1 cellular context compared by ENCODE assay signal in the genomic region with DNA sequence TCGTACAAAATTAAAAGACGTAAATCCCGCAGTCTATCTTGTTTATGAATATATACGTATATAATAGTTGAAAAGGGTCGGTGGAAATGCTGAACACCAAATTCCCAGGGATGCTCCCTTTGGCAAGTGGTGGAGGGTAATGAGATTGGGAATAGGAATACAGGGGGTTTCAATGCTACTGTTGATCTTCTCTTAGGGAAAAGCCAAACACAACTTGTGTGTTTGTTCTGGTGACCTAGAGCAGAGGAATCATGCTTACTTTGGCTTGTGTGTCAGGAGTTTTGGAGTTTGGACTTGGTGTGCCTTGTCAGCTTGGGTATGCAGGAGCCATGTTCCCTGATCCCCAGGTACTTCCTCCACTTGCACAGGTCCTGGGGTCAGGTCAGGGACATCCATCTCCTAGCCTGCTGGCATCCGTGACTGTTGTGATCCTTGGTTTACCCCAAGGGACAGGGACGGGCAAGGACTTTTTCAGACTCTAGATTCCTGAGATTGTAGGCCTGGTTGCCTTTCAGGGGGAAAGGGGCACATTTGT.
TF ChIP-seq lines count a peak whose summit lies in the region.

No MANE protein-coding gene starts in this region.

TF ChIP-seq in HepG2, 621 proteins besides CTCF, POLR2A, EP300 and RAD21 (continued from another document and continues in another):
- TF ChIP-seq, protein P1, sequence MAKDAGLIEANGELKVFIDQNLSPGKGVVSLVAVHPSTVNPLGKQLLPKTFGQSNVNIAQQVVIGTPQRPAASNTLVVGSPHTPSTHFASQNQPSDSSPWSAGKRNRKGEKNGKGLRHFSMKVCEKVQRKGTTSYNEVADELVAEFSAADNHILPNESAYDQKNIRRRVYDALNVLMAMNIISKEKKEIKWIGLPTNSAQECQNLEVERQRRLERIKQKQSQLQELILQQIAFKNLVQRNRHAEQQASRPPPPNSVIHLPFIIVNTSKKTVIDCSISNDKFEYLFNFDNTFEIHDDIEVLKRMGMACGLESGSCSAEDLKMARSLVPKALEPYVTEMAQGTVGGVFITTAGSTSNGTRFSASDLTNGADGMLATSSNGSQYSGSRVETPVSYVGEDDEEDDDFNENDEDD (CRISPR knock-in tag; IDR thresholded peaks at IDR 0.05; ENCODE audit: borderline replicate concordance): no peak
- TF ChIP-seq WIZ (CRISPR knock-in tag; IDR thresholded peaks at IDR 0.05) (0 out of 2 replicates have a peak, but pooled peaks have one; percentile 58), ZNF232 (CRISPR knock-in tag; IDR thresholded peaks at IDR 0.05; ENCODE audit: borderline replicate concordance) (no peak), ZBTB38 (CRISPR knock-in tag; IDR thresholded peaks at IDR 0.05) (peak; percentile 63), ZNF773 (CRISPR knock-in tag; IDR thresholded peaks at IDR 0.05; ENCODE audit: borderline replicate concordance) (no peak), CENPX (CRISPR knock-in tag; IDR thresholded peaks at IDR 0.05) (no peak), ZNF17 (CRISPR knock-in tag; IDR thresholded peaks at IDR 0.05) (no peak), ZBTB7B (CRISPR knock-in tag; IDR thresholded peaks at IDR 0.05) (peak; percentile 56; the same call in 1 of the 2 replicates), ZNF225 (CRISPR knock-in tag; IDR thresholded peaks at IDR 0.05) (no peak), ZNF138 (CRISPR knock-in tag; IDR thresholded peaks at IDR 0.05; ENCODE audit: low read depth) (no peak), ZBTB3 (CRISPR knock-in tag; IDR thresholded peaks at IDR 0.05; ENCODE audit: borderline replicate concordance, low read depth) (no peak), U2AF1 (optimal IDR thresholded peaks at IDR 0.05; ENCODE audit: low read depth, low read length) (no peak), ZNF24 (IDR thresholded peaks at IDR 0.05) (no peak), HOXA7 (CRISPR knock-in tag; IDR thresholded peaks at IDR 0.05) (no peak), KMT2B (CRISPR knock-in tag; IDR thresholded peaks at IDR 0.05) (no peak), KLF15 (CRISPR knock-in tag; IDR thresholded peaks at IDR 0.05; ENCODE audit: borderline replicate concordance) (no peak), POGZ (CRISPR knock-in tag; IDR thresholded peaks at IDR 0.05) (peak; percentile 94), KDM1A (CRISPR knock-in tag; IDR thresholded peaks at IDR 0.05) (0 out of 2 replicates have a peak, but pooled peaks have one; percentile 21), MAF1 (CRISPR knock-in tag; IDR thresholded peaks at IDR 0.05; ENCODE audit: borderline replicate concordance) (no peak), TEAD3 (CRISPR knock-in tag; optimal IDR thresholded peaks at IDR 0.05; ENCODE audit: borderline replicate concordance) (peak; percentile 95), NCOA5 (CRISPR knock-in tag; IDR thresholded peaks at IDR 0.05) (no peak), TBL1XR1 (IDR thresholded peaks at IDR 0.05; ENCODE audit: borderline replicate concordance, low read length, partially characterized antibody) (no peak)
- TF ChIP-seq, protein P2, sequence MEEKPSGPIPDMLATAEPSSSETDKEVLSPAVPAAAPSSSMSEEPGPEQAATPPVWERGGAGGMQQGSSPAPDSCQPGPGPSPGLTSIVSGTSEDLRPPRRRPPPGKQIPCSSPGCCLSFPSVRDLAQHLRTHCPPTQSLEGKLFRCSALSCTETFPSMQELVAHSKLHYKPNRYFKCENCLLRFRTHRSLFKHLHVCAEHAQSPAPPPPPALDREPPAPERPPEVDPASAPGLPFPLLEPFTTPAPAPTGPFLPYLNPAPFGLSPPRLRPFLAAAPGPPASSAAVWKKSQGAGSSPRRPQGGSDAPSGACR (CRISPR knock-in tag; IDR thresholded peaks at IDR 0.05): no peak; the same call in none of the 2 replicates
- TF ChIP-seq, protein P3, sequence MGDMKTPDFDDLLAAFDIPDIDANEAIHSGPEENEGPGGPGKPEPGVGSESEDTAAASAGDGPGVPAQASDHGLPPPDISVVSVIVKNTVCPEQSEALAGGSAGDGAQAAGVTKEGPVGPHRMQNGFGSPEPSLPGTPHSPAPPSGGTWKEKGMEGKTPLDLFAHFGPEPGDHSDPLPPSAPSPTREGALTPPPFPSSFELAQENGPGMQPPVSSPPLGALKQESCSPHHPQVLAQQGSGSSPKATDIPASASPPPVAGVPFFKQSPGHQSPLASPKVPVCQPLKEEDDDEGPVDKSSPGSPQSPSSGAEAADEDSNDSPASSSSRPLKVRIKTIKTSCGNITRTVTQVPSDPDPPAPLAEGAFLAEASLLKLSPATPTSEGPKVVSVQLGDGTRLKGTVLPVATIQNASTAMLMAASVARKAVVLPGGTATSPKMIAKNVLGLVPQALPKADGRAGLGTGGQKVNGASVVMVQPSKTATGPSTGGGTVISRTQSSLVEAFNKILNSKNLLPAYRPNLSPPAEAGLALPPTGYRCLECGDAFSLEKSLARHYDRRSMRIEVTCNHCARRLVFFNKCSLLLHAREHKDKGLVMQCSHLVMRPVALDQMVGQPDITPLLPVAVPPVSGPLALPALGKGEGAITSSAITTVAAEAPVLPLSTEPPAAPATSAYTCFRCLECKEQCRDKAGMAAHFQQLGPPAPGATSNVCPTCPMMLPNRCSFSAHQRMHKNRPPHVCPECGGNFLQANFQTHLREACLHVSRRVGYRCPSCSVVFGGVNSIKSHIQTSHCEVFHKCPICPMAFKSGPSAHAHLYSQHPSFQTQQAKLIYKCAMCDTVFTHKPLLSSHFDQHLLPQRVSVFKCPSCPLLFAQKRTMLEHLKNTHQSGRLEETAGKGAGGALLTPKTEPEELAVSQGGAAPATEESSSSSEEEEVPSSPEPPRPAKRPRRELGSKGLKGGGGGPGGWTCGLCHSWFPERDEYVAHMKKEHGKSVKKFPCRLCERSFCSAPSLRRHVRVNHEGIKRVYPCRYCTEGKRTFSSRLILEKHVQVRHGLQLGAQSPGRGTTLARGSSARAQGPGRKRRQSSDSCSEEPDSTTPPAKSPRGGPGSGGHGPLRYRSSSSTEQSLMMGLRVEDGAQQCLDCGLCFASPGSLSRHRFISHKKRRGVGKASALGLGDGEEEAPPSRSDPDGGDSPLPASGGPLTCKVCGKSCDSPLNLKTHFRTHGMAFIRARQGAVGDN (CRISPR knock-in tag; IDR thresholded peaks at IDR 0.05): peak; percentile 47; the same call in 1 of the 2 replicates
- TF ChIP-seq, protein P4, sequence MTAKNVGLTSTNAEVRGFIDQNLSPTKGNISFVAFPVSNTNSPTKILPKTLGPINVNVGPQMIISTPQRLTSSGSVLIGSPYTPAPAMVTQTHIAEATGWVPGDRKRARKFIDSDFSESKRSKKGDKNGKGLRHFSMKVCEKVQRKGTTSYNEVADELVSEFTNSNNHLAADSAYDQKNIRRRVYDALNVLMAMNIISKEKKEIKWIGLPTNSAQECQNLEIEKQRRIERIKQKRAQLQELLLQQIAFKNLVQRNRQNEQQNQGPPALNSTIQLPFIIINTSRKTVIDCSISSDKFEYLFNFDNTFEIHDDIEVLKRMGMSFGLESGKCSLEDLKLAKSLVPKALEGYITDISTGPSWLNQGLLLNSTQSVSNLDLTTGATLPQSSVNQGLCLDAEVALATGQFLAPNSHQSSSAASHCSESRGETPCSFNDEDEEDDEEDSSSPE (CRISPR knock-in tag; IDR thresholded peaks at IDR 0.05): no peak
- TF ChIP-seq, protein P5, sequence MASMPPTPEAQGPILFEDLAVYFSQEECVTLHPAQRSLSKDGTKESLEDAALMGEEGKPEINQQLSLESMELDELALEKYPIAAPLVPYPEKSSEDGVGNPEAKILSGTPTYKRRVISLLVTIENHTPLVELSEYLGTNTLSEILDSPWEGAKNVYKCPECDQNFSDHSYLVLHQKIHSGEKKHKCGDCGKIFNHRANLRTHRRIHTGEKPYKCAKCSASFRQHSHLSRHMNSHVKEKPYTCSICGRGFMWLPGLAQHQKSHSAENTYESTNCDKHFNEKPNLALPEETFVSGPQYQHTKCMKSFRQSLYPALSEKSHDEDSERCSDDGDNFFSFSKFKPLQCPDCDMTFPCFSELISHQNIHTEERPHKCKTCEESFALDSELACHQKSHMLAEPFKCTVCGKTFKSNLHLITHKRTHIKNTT (CRISPR knock-in tag; IDR thresholded peaks at IDR 0.05): no peak
- TF ChIP-seq, protein P6, sequence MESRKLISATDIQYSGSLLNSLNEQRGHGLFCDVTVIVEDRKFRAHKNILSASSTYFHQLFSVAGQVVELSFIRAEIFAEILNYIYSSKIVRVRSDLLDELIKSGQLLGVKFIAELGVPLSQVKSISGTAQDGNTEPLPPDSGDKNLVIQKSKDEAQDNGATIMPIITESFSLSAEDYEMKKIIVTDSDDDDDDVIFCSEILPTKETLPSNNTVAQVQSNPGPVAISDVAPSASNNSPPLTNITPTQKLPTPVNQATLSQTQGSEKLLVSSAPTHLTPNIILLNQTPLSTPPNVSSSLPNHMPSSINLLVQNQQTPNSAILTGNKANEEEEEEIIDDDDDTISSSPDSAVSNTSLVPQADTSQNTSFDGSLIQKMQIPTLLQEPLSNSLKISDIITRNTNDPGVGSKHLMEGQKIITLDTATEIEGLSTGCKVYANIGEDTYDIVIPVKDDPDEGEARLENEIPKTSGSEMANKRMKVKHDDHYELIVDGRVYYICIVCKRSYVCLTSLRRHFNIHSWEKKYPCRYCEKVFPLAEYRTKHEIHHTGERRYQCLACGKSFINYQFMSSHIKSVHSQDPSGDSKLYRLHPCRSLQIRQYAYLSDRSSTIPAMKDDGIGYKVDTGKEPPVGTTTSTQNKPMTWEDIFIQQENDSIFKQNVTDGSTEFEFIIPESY (CRISPR knock-in tag; IDR thresholded peaks at IDR 0.05): no peak
- TF ChIP-seq, protein P7, sequence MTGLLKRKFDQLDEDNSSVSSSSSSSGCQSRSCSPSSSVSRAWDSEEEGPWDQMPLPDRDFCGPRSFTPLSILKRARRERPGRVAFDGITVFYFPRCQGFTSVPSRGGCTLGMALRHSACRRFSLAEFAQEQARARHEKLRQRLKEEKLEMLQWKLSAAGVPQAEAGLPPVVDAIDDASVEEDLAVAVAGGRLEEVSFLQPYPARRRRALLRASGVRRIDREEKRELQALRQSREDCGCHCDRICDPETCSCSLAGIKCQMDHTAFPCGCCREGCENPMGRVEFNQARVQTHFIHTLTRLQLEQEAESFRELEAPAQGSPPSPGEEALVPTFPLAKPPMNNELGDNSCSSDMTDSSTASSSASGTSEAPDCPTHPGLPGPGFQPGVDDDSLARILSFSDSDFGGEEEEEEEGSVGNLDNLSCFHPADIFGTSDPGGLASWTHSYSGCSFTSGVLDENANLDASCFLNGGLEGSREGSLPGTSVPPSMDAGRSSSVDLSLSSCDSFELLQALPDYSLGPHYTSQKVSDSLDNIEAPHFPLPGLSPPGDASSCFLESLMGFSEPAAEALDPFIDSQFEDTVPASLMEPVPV (CRISPR knock-in tag; IDR thresholded peaks at IDR 0.05): no peak
- TF ChIP-seq, protein P8, sequence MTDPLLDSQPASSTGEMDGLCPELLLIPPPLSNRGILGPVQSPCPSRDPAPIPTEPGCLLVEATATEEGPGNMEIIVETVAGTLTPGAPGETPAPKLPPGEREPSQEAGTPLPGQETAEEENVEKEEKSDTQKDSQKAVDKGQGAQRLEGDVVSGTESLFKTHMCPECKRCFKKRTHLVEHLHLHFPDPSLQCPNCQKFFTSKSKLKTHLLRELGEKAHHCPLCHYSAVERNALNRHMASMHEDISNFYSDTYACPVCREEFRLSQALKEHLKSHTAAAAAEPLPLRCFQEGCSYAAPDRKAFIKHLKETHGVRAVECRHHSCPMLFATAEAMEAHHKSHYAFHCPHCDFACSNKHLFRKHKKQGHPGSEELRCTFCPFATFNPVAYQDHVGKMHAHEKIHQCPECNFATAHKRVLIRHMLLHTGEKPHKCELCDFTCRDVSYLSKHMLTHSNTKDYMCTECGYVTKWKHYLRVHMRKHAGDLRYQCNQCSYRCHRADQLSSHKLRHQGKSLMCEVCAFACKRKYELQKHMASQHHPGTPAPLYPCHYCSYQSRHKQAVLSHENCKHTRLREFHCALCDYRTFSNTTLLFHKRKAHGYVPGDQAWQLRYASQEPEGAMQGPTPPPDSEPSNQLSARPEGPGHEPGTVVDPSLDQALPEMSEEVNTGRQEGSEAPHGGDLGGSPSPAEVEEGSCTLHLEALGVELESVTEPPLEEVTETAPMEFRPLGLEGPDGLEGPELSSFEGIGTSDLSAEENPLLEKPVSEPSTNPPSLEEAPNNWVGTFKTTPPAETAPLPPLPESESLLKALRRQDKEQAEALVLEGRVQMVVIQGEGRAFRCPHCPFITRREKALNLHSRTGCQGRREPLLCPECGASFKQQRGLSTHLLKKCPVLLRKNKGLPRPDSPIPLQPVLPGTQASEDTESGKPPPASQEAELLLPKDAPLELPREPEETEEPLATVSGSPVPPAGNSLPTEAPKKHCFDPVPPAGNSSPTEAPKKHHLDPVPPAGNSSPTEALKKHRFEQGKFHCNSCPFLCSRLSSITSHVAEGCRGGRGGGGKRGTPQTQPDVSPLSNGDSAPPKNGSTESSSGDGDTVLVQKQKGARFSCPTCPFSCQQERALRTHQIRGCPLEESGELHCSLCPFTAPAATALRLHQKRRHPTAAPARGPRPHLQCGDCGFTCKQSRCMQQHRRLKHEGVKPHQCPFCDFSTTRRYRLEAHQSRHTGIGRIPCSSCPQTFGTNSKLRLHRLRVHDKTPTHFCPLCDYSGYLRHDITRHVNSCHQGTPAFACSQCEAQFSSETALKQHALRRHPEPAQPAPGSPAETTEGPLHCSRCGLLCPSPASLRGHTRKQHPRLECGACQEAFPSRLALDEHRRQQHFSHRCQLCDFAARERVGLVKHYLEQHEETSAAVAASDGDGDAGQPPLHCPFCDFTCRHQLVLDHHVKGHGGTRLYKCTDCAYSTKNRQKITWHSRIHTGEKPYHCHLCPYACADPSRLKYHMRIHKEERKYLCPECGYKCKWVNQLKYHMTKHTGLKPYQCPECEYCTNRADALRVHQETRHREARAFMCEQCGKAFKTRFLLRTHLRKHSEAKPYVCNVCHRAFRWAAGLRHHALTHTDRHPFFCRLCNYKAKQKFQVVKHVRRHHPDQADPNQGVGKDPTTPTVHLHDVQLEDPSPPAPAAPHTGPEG (CRISPR knock-in tag; IDR thresholded peaks at IDR 0.05): no peak
- TF ChIP-seq, protein P9, sequence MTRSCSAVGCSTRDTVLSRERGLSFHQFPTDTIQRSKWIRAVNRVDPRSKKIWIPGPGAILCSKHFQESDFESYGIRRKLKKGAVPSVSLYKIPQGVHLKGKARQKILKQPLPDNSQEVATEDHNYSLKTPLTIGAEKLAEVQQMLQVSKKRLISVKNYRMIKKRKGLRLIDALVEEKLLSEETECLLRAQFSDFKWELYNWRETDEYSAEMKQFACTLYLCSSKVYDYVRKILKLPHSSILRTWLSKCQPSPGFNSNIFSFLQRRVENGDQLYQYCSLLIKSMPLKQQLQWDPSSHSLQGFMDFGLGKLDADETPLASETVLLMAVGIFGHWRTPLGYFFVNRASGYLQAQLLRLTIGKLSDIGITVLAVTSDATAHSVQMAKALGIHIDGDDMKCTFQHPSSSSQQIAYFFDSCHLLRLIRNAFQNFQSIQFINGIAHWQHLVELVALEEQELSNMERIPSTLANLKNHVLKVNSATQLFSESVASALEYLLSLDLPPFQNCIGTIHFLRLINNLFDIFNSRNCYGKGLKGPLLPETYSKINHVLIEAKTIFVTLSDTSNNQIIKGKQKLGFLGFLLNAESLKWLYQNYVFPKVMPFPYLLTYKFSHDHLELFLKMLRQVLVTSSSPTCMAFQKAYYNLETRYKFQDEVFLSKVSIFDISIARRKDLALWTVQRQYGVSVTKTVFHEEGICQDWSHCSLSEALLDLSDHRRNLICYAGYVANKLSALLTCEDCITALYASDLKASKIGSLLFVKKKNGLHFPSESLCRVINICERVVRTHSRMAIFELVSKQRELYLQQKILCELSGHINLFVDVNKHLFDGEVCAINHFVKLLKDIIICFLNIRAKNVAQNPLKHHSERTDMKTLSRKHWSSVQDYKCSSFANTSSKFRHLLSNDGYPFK (CRISPR knock-in tag; IDR thresholded peaks at IDR 0.05; ENCODE audit: borderline replicate concordance): peak; percentile 23; the same call in 1 of the 2 replicates
- TF ChIP-seq, protein P10, sequence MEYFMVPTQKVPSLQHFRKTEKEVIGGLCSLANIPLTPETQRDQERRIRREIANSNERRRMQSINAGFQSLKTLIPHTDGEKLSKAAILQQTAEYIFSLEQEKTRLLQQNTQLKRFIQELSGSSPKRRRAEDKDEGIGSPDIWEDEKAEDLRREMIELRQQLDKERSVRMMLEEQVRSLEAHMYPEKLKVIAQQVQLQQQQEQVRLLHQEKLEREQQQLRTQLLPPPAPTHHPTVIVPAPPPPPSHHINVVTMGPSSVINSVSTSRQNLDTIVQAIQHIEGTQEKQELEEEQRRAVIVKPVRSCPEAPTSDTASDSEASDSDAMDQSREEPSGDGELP (IDR thresholded peaks at IDR 0.05; ENCODE audit: borderline replicate concordance, low read depth): peak; percentile 38; the same call in 1 of the 2 replicates
